ENCODE assay signal across 9 cellular contexts in the genomic region with DNA sequence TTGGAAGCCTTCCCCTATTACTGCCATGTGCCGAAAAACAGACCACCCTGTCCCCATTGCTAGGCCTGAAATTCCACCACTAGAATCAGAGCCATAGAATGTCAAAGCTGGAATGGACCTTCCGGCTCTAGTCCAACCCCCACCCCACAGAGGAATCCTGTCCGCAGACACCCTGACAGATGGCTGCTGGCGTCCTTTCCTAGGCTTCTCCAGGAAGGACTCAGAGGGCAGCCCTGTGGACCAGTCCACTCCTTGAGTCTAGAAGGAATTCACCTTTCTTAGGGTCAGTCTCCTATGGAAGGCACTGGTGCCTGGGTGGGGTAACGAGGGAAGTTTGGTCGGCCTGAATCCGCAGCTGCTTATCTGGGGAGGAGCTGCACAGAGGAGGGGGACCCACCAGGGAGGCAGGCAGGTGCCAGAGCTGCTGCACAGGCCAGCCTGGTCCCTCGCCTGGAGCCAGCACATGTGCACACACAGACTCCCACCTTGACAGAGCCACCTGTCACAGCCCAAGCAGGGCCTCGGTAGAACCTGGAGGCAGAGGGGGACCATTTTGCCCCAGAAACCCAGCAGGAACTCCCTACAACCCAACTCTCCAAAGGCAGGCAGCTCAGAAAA. TPM values are rescaled to one million over a fixed set of nuclear protein-coding genes. Genes with fewer than 3 reads are reported as not detected.
DNase-seq lines count a peak whose midpoint lies in the region; ATAC-seq and TF ChIP-seq lines count a peak whose summit lies in the region.
"Had no signal": no experiment of that assay in that cellular context is flagged by ENCODE, and none has a peak within 500 bp of the region (broad histone marks: within the 10 kb centered on the region; RNA-seq: fewer than 3 reads in every experiment).

No MANE protein-coding gene starts in this region.

- no peaks in the 10 kb centered on the region for H3K27me3 ChIP-seq in muscle layer of colon (ENCODE audit: control insufficient read depth in 1 of 2, insufficient read depth in 2 of 2, low read length in 2 of 2)

- H3K36me3 Mint-ChIP-seq in activated naive CD4-positive, alpha-beta T cell treated with anti-CD3 and anti-CD28 coated beads, Interleukin-2, amount 50 U/mL, for 24 hours: no peaks in the 10 kb centered on the region
- no peaks in the 10 kb centered on the region for H3K36me3 Mint-ChIP-seq in activated naive CD4-positive, alpha-beta T cell treated with anti-CD3 and anti-CD28 coated beads, Interleukin-2, amount 50 U/mL, for 72 hours
- no peaks in the 10 kb centered on the region for H3K36me3 Mint-ChIP-seq in brain

- H3K27ac ChIP-seq in muscle layer of colon (ENCODE audit: low read depth, low read length): peak overlapping the region; percentile 88
- peak overlapping the region; percentile 7 for H3K27ac ChIP-seq in urinary bladder (ENCODE audit: low read depth)

- H3K4me3 ChIP-seq in muscle layer of colon (ENCODE audit: low read depth in 1 of 2, low read length in 2 of 2) (peak overlapping the region; percentile 39 to 50), urinary bladder (ENCODE audit: low read depth, low read length) (no peak overlapping the region)

- ATAC-seq in activated naive CD4-positive, alpha-beta T cell treated with anti-CD3 and anti-CD28 coated beads, Interleukin-2, amount 50 U/mL, for 72 hours: no peak

- peak overlapping the region; percentile 31 for H3K9ac ChIP-seq in muscle layer of colon (ENCODE audit: low read length)

- H3K4me3 Mint-ChIP-seq in activated naive CD4-positive, alpha-beta T cell treated with anti-CD3 and anti-CD28 coated beads, Interleukin-2, amount 50 U/mL, for 24 hours: peak overlapping the region; percentile 81
- peak overlapping the region; percentile 71 to 84 (median 80) for H3K4me3 Mint-ChIP-seq in brain

- H3K36me3 ChIP-seq in muscle layer of colon (ENCODE audit: insufficient read depth, low read length) (no peaks in the 10 kb centered on the region), urinary bladder (ENCODE audit: insufficient read depth) (no peaks in the 10 kb centered on the region)

- 41% methylated on average over 9 of the region's 9 CpGs for WGBS in urinary bladder

- H3K27ac Mint-ChIP-seq in activated naive CD4-positive, alpha-beta T cell treated with anti-CD3 and anti-CD28 coated beads, Interleukin-2, amount 50 U/mL, for 24 hours: peak overlapping the region; percentile 1
- peak overlapping the region in 1 of 2 donors; percentile 1 for H3K27ac Mint-ChIP-seq in activated naive CD4-positive, alpha-beta T cell treated with anti-CD3 and anti-CD28 coated beads, Interleukin-2, amount 50 U/mL, for 72 hours
- peak overlapping the region; percentile 51 to 92 (median 82) for H3K27ac Mint-ChIP-seq in brain
- H3K27ac Mint-ChIP-seq: CD14-positive monocyte had no signal

- H3K9me3 ChIP-seq in muscle layer of colon (ENCODE audit: low read length): no peaks in the 10 kb centered on the region

- peaks cover 54% of the 10 kb centered on the region for H3K4me1 Mint-ChIP-seq in activated naive CD4-positive, alpha-beta T cell treated with anti-CD3 and anti-CD28 coated beads, Interleukin-2, amount 50 U/mL, for 24 hours
- H3K4me1 Mint-ChIP-seq in brain: peaks cover 55% of the 10 kb centered on the region

- TF ChIP-seq CTCF in brain (conservative IDR thresholded peaks at IDR 0.05): no peak

- no peak for DNase-seq in activated naive CD4-positive, alpha-beta T cell treated with anti-CD3 and anti-CD28 coated beads, Interleukin-2, amount 50 U/mL, for 72 hours (ENCODE audit: low spot score in 2 of 2)
- DNase-seq in stimulated activated CD4-positive, alpha-beta T cell treated with anti-CD3 and anti-CD28 coated beads, Interleukin-4, amount 100 ng/mL, for 24 hours: no peak
- DNase-seq in stimulated activated CD4-positive, alpha-beta T cell treated with anti-CD3 and anti-CD28 coated beads, Interleukin-4, amount 100 ng/mL, for 1 hour: no peak
- no peak for DNase-seq in kidney glomerular epithelial cell (lab: John Stamatoyannopoulos, UW)

- H3K9me3 Mint-ChIP-seq in activated naive CD4-positive, alpha-beta T cell treated with anti-CD3 and anti-CD28 coated beads, Interleukin-2, amount 50 U/mL, for 24 hours: no peaks in the 10 kb centered on the region
- no peaks in the 10 kb centered on the region for H3K9me3 Mint-ChIP-seq in activated naive CD4-positive, alpha-beta T cell treated with anti-CD3 and anti-CD28 coated beads, Interleukin-2, amount 50 U/mL, for 72 hours
- no peaks in the 10 kb centered on the region for H3K9me3 Mint-ChIP-seq in brain
- H3K9me3 Mint-ChIP-seq: CD14-positive monocyte had no signal

- H3K4me1 ChIP-seq in muscle layer of colon (ENCODE audit: insufficient read depth, low read length): peaks cover 50% of the 10 kb centered on the region
- H3K4me1 ChIP-seq in urinary bladder (ENCODE audit: insufficient read depth): no peaks in the 10 kb centered on the region

- H3K27me3 Mint-ChIP-seq in activated naive CD4-positive, alpha-beta T cell treated with anti-CD3 and anti-CD28 coated beads, Interleukin-2, amount 50 U/mL, for 24 hours: no peaks in the 10 kb centered on the region
- peaks cover 3% of the 10 kb centered on the region for H3K27me3 Mint-ChIP-seq in brain

RNA-seq across cellular contexts. Expression of a gene that starts 2.5 kb away (rescaled TPM):
- total RNA-seq in activated naive CD4-positive, alpha-beta T cell treated with anti-CD3 and anti-CD28 coated beads, Interleukin-2, amount 50 U/mL, for 72 hours: 10 to 100 TPM; 83.1 to 89.6 TPM
- polyA plus RNA-seq in brain (ENCODE audit: insufficient read depth, low read depth, low replicate concordance): 27.7 TPM
- total RNA-seq in urinary bladder: 34.1 TPM
- 11.4 TPM for polyA plus RNA-seq in urinary bladder
